ENCODE assay signal across 1 cellular context in the genomic region with DNA sequence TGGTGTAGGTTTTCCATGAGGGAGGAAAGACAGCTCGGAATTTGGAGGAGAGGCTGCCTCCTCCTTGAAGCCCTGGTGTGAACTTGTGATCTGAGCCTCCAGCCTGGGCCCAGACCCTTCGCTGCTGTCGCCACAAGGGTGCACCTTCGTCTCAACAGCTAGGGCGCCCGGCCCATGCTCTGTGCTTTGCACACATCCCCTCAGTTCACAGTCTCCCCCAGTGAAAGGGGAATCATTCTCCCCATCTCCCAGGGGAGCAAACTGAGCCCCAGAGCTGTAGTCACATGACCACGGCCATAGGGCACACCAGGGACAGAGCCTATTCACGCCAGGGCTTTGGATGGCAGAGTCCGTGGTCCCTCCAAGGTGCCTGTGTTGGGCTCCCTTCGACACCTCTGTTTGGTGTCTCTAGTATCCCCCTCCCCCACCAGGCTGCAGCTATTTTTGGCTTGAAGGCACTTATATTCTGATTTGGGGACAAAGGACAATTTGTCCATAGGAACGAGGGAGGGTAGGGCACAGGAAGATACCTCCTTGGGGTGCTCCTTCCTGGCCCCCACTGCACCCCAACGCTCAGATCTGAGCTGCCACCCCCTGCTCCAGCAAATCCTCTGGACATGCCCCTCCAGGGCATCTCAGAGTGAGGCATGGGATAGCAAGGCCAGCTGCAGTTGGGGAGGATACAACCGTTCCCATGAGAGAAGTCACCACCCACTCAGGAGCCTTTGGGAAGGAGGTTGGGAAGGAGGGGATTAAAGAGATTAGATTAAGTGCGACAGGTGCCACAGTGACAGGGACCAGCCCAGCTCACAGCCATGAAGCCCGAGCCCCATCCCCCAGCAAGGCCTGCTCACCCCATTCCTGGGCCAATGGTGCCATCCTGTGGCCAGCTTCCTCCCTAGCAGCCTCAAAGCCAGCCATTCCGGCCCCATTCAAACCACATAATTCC.
TF ChIP-seq lines count a peak whose summit lies in the region.

No MANE protein-coding gene starts in this region.

TF ChIP-seq in GM23338, 12 proteins besides CTCF, POLR2A, EP300 and RAD21:
- TF ChIP-seq ZNF462 (CRISPR knock-in tag; IDR thresholded peaks at IDR 0.05), result no peak
- TF ChIP-seq EZH2 (IDR thresholded peaks at IDR 0.05; ENCODE audit: low read depth, unreplicated experiment), result no peak
- no peak for TF ChIP-seq ZNF331 (CRISPR knock-in tag; IDR thresholded peaks at IDR 0.05; ENCODE audit: low read depth)
- no peak for TF ChIP-seq JUNB (IDR thresholded peaks at IDR 0.05; ENCODE audit: unreplicated experiment)
- no peak for TF ChIP-seq ZNF114 (CRISPR knock-in tag; IDR thresholded peaks at IDR 0.05)
- TF ChIP-seq CREB1 (CRISPR knock-in tag; IDR thresholded peaks at IDR 0.05; ENCODE audit: low read depth), result no peak
- TF ChIP-seq POLR2AphosphoS5 (IDR thresholded peaks at IDR 0.05; ENCODE audit: low read depth), result no peak
- TF ChIP-seq STAT1 (IDR thresholded peaks at IDR 0.05; ENCODE audit: unreplicated experiment), result no peak
